Comparison of ENCODE assay signal across 27 cellular contexts in genomic region chr12:57200497-57200896, GRCh38. TPM values are rescaled to one million over a fixed set of nuclear protein-coding genes. Genes with fewer than 3 reads are reported as not detected.
"Had no signal": no experiment of that assay in that cellular context is flagged by ENCODE, and none has a peak within 500 bp of the region (broad histone marks: within the 10 kb centered on the region; RNA-seq: fewer than 3 reads in every experiment).

No MANE protein-coding gene starts in this region.

- ATAC-seq: effector memory CD8-positive, alpha-beta T cell; esophagus mucosa; foreskin keratinocyte; gastrocnemius medialis; gastroesophageal sphincter; heart left ventricle; heart right ventricle had no signal

- H3K4me3 ChIP-seq: colonic mucosa, coronary artery, dorsolateral prefrontal cortex, esophagus muscularis mucosa, esophagus squamous epithelium, gastrocnemius medialis, gastroesophageal sphincter, heart left ventricle, heart right ventricle had no signal

- H3K27me3 ChIP-seq: colonic mucosa, dorsolateral prefrontal cortex, esophagus muscularis mucosa, esophagus squamous epithelium, foreskin keratinocyte, gastrocnemius medialis, gastroesophageal sphincter, heart left ventricle, heart right ventricle had no signal

- H3K9me3 ChIP-seq: colonic mucosa, esophagus muscularis mucosa, esophagus squamous epithelium, gastrocnemius medialis, gastroesophageal sphincter, heart left ventricle, heart right ventricle had no signal

- DNase-seq: colonic mucosa; cortex of kidney; dermis blood vessel endothelial cell; dorsolateral prefrontal cortex; effector CD4-positive, alpha-beta T cell; effector CD8-positive, alpha-beta T cell; effector memory CD4-positive, alpha-beta T cell; effector memory CD8-positive, alpha-beta T cell; endodermal cell; erythroblast; esophagus squamous epithelium; foreskin fibroblast; foreskin keratinocyte; foreskin melanocyte; gastrocnemius medialis; glutamatergic neuron; head of caudate nucleus; heart left ventricle; heart right ventricle had no signal

- H3K4me1 ChIP-seq: colonic mucosa, esophagus muscularis mucosa, esophagus squamous epithelium, foreskin keratinocyte, gastrocnemius medialis, gastroesophageal sphincter, heart left ventricle, heart right ventricle had no signal

- H3K27ac ChIP-seq: colonic mucosa, coronary artery, epithelial cell of prostate, esophagus muscularis mucosa, esophagus squamous epithelium, foreskin keratinocyte, gastrocnemius medialis, gastroesophageal sphincter, heart left ventricle, heart right ventricle had no signal

RNA-seq across cellular contexts. Expression of gene LRP1-AS, which starts 53.1 kb away (rescaled TPM):
- polyA plus RNA-seq: endothelial cell of umbilical vein, esophagus, fibroblast of lung, foreskin keratinocyte, heart left ventricle, heart right ventricle had no signal
